In the genomic region with DNA sequence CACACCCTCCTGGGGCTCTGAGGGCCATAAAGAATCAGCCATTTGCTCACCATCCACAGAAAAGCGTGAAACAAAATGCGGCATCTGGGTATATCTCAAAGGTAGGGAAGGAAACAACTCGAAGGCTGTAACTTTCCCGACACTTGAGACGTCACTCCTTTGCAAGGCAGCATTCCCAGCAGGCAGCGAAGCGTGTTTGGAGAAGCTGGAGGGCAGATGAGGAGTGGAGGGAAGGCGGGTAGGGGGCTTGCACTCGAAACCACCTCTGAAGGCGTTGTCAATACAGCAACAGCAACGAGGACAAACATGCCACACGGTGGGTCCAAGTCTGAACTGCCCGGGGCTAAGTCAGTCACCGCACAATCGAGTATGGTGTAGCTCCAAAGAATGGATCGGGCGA, we compare ENCODE assay signal across 22 cellular contexts.
"Had no signal": no experiment of that assay in that cellular context is flagged by ENCODE, and none has a peak within 500 bp of the region (broad histone marks: within the 10 kb centered on the region; RNA-seq: fewer than 3 reads in every experiment).

No MANE protein-coding gene starts in this region.

- H3K4me1 ChIP-seq: esophagus squamous epithelium, gastrocnemius medialis, upper lobe of left lung had no signal

- H3K27me3 Mint-ChIP-seq: activated CD4-positive, alpha-beta memory T cell treated with anti-CD3 and anti-CD28 coated beads for 36 hours; activated naive CD8-positive, alpha-beta T cell treated with anti-CD3 and anti-CD28 coated beads, Interleukin-2, amount 10 ng/mL, durations not matched to agents 7 days and 5 days; naive B cell had no signal

- H3K27ac Mint-ChIP-seq: activated CD4-positive, alpha-beta memory T cell treated with anti-CD3 and anti-CD28 coated beads for 36 hours; activated naive CD8-positive, alpha-beta T cell treated with anti-CD3 and anti-CD28 coated beads, Interleukin-2, amount 10 ng/mL, durations not matched to agents 7 days and 5 days; endodermal cell; naive B cell had no signal

- H3K9me3 ChIP-seq: esophagus squamous epithelium, gastrocnemius medialis, left lung, spleen, testis, upper lobe of left lung had no signal

- H3K4me3 Mint-ChIP-seq: activated CD4-positive, alpha-beta memory T cell treated with anti-CD3 and anti-CD28 coated beads for 36 hours; activated naive CD8-positive, alpha-beta T cell treated with anti-CD3 and anti-CD28 coated beads, Interleukin-2, amount 10 ng/mL, durations not matched to agents 7 days and 5 days; endodermal cell; naive B cell had no signal

- H3K27me3 ChIP-seq: esophagus squamous epithelium, gastrocnemius medialis, left lung, spleen, testis, upper lobe of left lung had no signal

- ATAC-seq: gastrocnemius medialis had no signal

- H3K9me3 Mint-ChIP-seq: activated CD4-positive, alpha-beta memory T cell treated with anti-CD3 and anti-CD28 coated beads for 36 hours; activated naive CD8-positive, alpha-beta T cell treated with anti-CD3 and anti-CD28 coated beads, Interleukin-2, amount 10 ng/mL, durations not matched to agents 7 days and 5 days; endodermal cell; naive B cell had no signal

- H3K4me1 Mint-ChIP-seq: activated naive CD8-positive, alpha-beta T cell treated with anti-CD3 and anti-CD28 coated beads, Interleukin-2, amount 10 ng/mL, durations not matched to agents 7 days and 5 days; naive B cell had no signal

- DNase-seq: activated CD4-positive, alpha-beta memory T cell treated with anti-CD3 and anti-CD28 coated beads for 36 hours; activated CD4-positive, alpha-beta T cell treated with anti-CD3 and anti-CD28 coated beads for 48 hours; activated naive CD4-positive, alpha-beta T cell treated with Interleukin-2 at 50 U/mL for 16 hours; activated naive CD8-positive, alpha-beta T cell treated with anti-CD3 and anti-CD28 coated beads, Interleukin-2, amount 10 ng/mL, durations not matched to agents 7 days and 5 days; activated T-cell treated with anti-CD3 and anti-CD28 coated beads, Interleukin-2, amount 50 U/mL, for 48 hours; amniotic stem cell; cerebellar nuclear complex; cortex of kidney; endodermal cell; esophagus squamous epithelium; gastrocnemius medialis; hypothalamus; left lung; naive B cell; spleen; stimulated activated CD4-positive, alpha-beta T cell treated with anti-CD3 and anti-CD28 coated beads, Interleukin-4, amount 100 ng/mL, for 1 hour; stimulated activated naive CD4-positive, alpha-beta T cell; SW 1271; T-helper 2 cell; testis had no signal

- H3K4me3 ChIP-seq: esophagus squamous epithelium, gastrocnemius medialis, left lung, lung, testis, upper lobe of left lung had no signal

- H3K36me3 ChIP-seq: esophagus squamous epithelium, gastrocnemius medialis, left lung, spleen, upper lobe of left lung had no signal

- H3K36me3 Mint-ChIP-seq: activated CD4-positive, alpha-beta memory T cell treated with anti-CD3 and anti-CD28 coated beads for 36 hours; activated naive CD8-positive, alpha-beta T cell treated with anti-CD3 and anti-CD28 coated beads, Interleukin-2, amount 10 ng/mL, durations not matched to agents 7 days and 5 days had no signal

- H3K27ac ChIP-seq: gastrocnemius medialis, testis had no signal
